ENCODE assay signal across 20 cellular contexts in the genomic region with DNA sequence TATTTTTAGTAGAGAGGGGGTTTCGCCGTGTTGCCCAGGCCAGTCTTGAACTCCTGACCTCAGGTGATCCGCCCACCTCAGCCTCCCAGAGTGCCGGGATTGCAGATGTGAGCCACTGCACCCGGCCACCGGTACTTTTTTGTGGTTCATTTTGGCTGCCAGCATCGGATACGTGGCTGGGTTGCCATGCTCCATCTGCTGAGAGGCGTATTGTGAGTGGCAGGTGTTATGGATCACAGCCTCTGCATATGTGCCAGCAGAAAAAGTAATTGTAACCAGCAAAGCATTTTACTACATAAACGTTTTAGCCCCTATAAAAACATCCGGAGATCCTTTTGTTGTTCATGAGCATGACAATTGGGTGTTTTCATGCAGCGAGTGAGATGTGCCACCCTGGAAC. TPM values are rescaled to one million over a fixed set of nuclear protein-coding genes. Genes with fewer than 3 reads are reported as not detected.
DNase-seq lines count a peak whose midpoint lies in the region; ATAC-seq and TF ChIP-seq lines count a peak whose summit lies in the region.
"Had no signal": no experiment of that assay in that cellular context is flagged by ENCODE, and none has a peak within 500 bp of the region (broad histone marks: within the 10 kb centered on the region; RNA-seq: fewer than 3 reads in every experiment).

No MANE protein-coding gene starts in this region.

- no peak overlapping the region for H3K4me3 ChIP-seq in GM12865 (ENCODE audit: low read depth, low read length)
- H3K4me3 ChIP-seq: left lung, mucosa of descending colon, psoas muscle had no signal

- H3K9me3 ChIP-seq in CD4-positive, alpha-beta T cell (ENCODE audit: control insufficient read depth, low read length), result no peaks in the 10 kb centered on the region
- H3K9me3 ChIP-seq: left lung, mucosa of descending colon, psoas muscle, tibial nerve had no signal

- TF ChIP-seq CTCF in CD4-positive, alpha-beta T cell (IDR thresholded peaks at IDR 0.05), result no peak
- no peak for TF ChIP-seq CTCF in GM12865 (IDR thresholded peaks at IDR 0.05; ENCODE audit: insufficient read depth, low read depth, low read length, missing control alignments)

- no peak overlapping the region for H3K27ac ChIP-seq in CD4-positive, alpha-beta T cell (ENCODE audit: low read depth, low read length)
- H3K27ac ChIP-seq: left lung had no signal

- peaks cover 76% of the 10 kb centered on the region for H3K4me1 Mint-ChIP-seq in CD4-positive, alpha-beta T cell (ENCODE audit: low read depth)
- H3K4me1 Mint-ChIP-seq in activated T-helper 17 cell treated with anti-CD3 and anti-CD28 coated beads, Interleukin-2, amount 50 U/mL, for 72 hours, result peaks cover 30% of the 10 kb centered on the region
- peaks cover 42 to 85% (median 79%) of the 10 kb centered on the region in 4 donors for H3K4me1 Mint-ChIP-seq in naive thymus-derived CD8-positive, alpha-beta T cell

- H3K36me3 Mint-ChIP-seq in CD4-positive, alpha-beta T cell (ENCODE audit: low read depth), result peaks cover 53% of the 10 kb centered on the region
- peaks cover 47% of the 10 kb centered on the region for H3K36me3 Mint-ChIP-seq in activated T-helper 17 cell treated with anti-CD3 and anti-CD28 coated beads, Interleukin-2, amount 50 U/mL, for 72 hours (ENCODE audit: low read depth)
- H3K36me3 Mint-ChIP-seq in naive thymus-derived CD8-positive, alpha-beta T cell, result peaks cover 0 to 46% (median under 1%) of the 10 kb centered on the region in 3 donors

- ATAC-seq in CD4-positive, alpha-beta T cell (ENCODE audit: poor library complexity), result no peak
- no peak for ATAC-seq in activated T-helper 17 cell treated with anti-CD3 and anti-CD28 coated beads, Interleukin-2, amount 50 U/mL, for 72 hours (replicated peaks)
- peak in 1 of 2 donors; percentile 6 for ATAC-seq in naive thymus-derived CD8-positive, alpha-beta T cell
- ATAC-seq: activated naive CD4-positive, alpha-beta T cell treated with anti-CD3 and anti-CD28 coated beads, Interleukin-2, amount 50 U/mL, for 72 hours; left lung; mucosa of descending colon; stimulated activated naive CD8-positive, alpha-beta T cell treated with anti-CD3 and anti-CD28 coated beads, Interleukin-15, Interleukin-2, amounts not matched to agents 100 U/mL and 50 U/mL, for 24 hours had no signal

- no peaks in the 10 kb centered on the region for H3K9me3 Mint-ChIP-seq in CD4-positive, alpha-beta T cell
- no peaks in the 10 kb centered on the region for H3K9me3 Mint-ChIP-seq in activated T-helper 17 cell treated with anti-CD3 and anti-CD28 coated beads, Interleukin-2, amount 50 U/mL, for 72 hours
- no peaks in the 10 kb centered on the region for H3K9me3 Mint-ChIP-seq in naive thymus-derived CD8-positive, alpha-beta T cell
- H3K9me3 Mint-ChIP-seq: activated naive CD4-positive, alpha-beta T cell treated with anti-CD3 and anti-CD28 coated beads, Interleukin-2, amount 50 U/mL, for 72 hours; activated T-cell treated with anti-CD3 and anti-CD28 coated beads, Interleukin-2, amount 50 U/mL, for 24 hours; endodermal cell; HFFc6 had no signal

- POLR2A ChIA-PET in CD4-positive, alpha-beta T cell (lab: Charles Lee), result interaction anchor here (2.0 kb wide), 1 partner anchor 48 kb away, joined by 7 read pairs; no protein-coding TSS in a partner anchor
- POLR2A ChIA-PET in naive thymus-derived CD8-positive, alpha-beta T cell (lab: Charles Lee), result no interaction called here

- H3K4me3 Mint-ChIP-seq in CD4-positive, alpha-beta T cell, result no peak overlapping the region
- H3K4me3 Mint-ChIP-seq in activated T-helper 17 cell treated with anti-CD3 and anti-CD28 coated beads, Interleukin-2, amount 50 U/mL, for 72 hours, result peak overlapping the region; percentile 7
- peak overlapping the region in 8 of 10 donors; percentile 3 to 69 (median 52) for H3K4me3 Mint-ChIP-seq in naive thymus-derived CD8-positive, alpha-beta T cell
- H3K4me3 Mint-ChIP-seq: activated T-cell treated with anti-CD3 and anti-CD28 coated beads, Interleukin-2, amount 50 U/mL, for 24 hours; endodermal cell; HFFc6 had no signal

- peak overlapping the region; percentile 19 for H3K27ac Mint-ChIP-seq in CD4-positive, alpha-beta T cell
- peak overlapping the region; percentile 47 for H3K27ac Mint-ChIP-seq in activated T-helper 17 cell treated with anti-CD3 and anti-CD28 coated beads, Interleukin-2, amount 50 U/mL, for 72 hours
- H3K27ac Mint-ChIP-seq in naive thymus-derived CD8-positive, alpha-beta T cell, result peak overlapping the region in 3 of 10 donors; percentile 22 to 92 (median 62)
- H3K27ac Mint-ChIP-seq: endodermal cell, HFFc6 had no signal

- no peaks in the 10 kb centered on the region for H3K27me3 Mint-ChIP-seq in CD4-positive, alpha-beta T cell
- no peaks in the 10 kb centered on the region for H3K27me3 Mint-ChIP-seq in activated T-helper 17 cell treated with anti-CD3 and anti-CD28 coated beads, Interleukin-2, amount 50 U/mL, for 72 hours
- H3K27me3 Mint-ChIP-seq in naive thymus-derived CD8-positive, alpha-beta T cell, result no peaks in the 10 kb centered on the region
- H3K27me3 Mint-ChIP-seq: activated T-cell treated with anti-CD3 and anti-CD28 coated beads, Interleukin-2, amount 50 U/mL, for 24 hours had no signal

- H3K27me3 ChIP-seq in CD4-positive, alpha-beta T cell (ENCODE audit: control insufficient read depth, insufficient read depth, low read length), result no peaks in the 10 kb centered on the region
- H3K27me3 ChIP-seq: left lung, tibial nerve had no signal

- no peak for DNase-seq in CD4-positive, alpha-beta T cell
- DNase-seq in GM12865 (ENCODE audit: low read depth) (peak; percentile 66), SIG-M5 treated with dmso at 0.1 percent for 504 hours (lab: John Stamatoyannopoulos, UW; ENCODE audit: unreplicated experiment) (no peak), NAMALWA (ENCODE audit: low spot score) (no peak), midbrain (lab: John Stamatoyannopoulos, UW) (no peak)
- peak in 1 of 10 donors; percentile 8 for DNase-seq in naive thymus-derived CD8-positive, alpha-beta T cell
- DNase-seq: activated T-cell treated with anti-CD3 and anti-CD28 coated beads, Interleukin-2, amount 50 U/mL, for 24 hours; endodermal cell; HFFc6; mucosa of descending colon; NCI-H1105 treated with DMSO at 0.1 percent for 48 hours; NCI-H2171 treated with DMSO at 0.1 percent for 48 hours; NCI-H69; SHP77 treated with DMSO at 0.1 percent for 48 hours; stimulated activated naive CD8-positive, alpha-beta T cell treated with anti-CD3 and anti-CD28 coated beads, Interleukin-15, Interleukin-2, amounts not matched to agents 100 U/mL and 50 U/mL, for 24 hours had no signal

- intact Hi-C loops in CD4-positive, alpha-beta T cell (cut with DNase I, micrococcal nuclease), result no loop called here

- CTCF ChIA-PET in CD4-positive, alpha-beta T cell (lab: Charles Lee), result no interaction called here

RNA-seq across cellular contexts. Expression of a gene that starts 7.1 kb away (rescaled TPM):
- total RNA-seq in CD4-positive, alpha-beta T cell, result 10 to 100 TPM; 67.8 to 68.1 TPM
- 10 to 100 TPM; 32.3 to 32.5 TPM for total RNA-seq in activated T-helper 17 cell treated with anti-CD3 and anti-CD28 coated beads, Interleukin-2, amount 50 U/mL, for 72 hours
- 10 to 100 TPM; 71.5 to 78.5 TPM for total RNA-seq in naive thymus-derived CD8-positive, alpha-beta T cell
- 1 to 10 TPM; 2.3 to 5.6 (median 3.6) TPM for polyA plus RNA-seq in naive thymus-derived CD8-positive, alpha-beta T cell
